17 cellular contexts compared by ENCODE assay signal in the genomic region with DNA sequence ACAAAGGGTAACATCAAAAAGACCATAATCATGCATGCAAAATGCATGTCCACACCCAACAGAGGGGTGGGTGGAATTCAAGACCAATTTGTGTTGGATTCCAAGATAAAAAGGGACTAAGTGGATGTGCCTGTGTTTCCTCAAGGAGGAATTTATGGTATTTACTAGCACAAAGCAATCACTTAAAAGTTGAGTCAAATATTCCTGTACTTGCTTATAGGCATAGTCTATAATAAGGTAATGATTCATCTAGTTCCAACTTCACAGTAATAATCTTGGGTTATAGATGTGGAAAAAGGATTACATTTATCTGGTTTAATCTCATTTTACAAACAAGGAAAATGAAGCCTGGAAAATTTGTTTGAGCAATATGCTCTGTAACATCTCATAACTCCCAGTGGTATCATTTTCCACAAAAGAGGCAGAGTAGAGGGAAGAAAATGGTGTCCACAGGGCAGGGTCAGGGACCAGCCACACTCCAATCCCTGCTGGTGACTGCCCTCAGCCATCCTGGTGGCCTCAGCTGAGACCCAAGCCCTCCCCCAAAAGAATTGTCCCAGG.
DNase-seq lines count a peak whose midpoint lies in the region; ATAC-seq, FAIRE-seq and TF ChIP-seq lines count a peak whose summit lies in the region.
"Had no signal": no experiment of that assay in that cellular context is flagged by ENCODE, and none has a peak within 500 bp of the region (broad histone marks: within the 10 kb centered on the region; RNA-seq: fewer than 3 reads in every experiment).

No MANE protein-coding gene starts in this region.

- H3K9me3 Mint-ChIP-seq in HFFc6, result no peaks in the 10 kb centered on the region
- H3K9me3 Mint-ChIP-seq: activated naive CD4-positive, alpha-beta T cell treated with anti-CD3 and anti-CD28 coated beads, Interleukin-2, amount 50 U/mL, for 24 hours; naive thymus-derived CD4-positive, alpha-beta T cell had no signal

- no peak overlapping the region for H3K27ac ChIP-seq in vagina
- H3K27ac ChIP-seq: right lobe of liver had no signal

- peak overlapping the region; percentile 94 for H3K27ac Mint-ChIP-seq in HFFc6
- H3K27ac Mint-ChIP-seq: naive thymus-derived CD4-positive, alpha-beta T cell had no signal

- peak; percentile 81 for DNase-seq in HFFc6
- peak; percentile 78 for DNase-seq in adipocyte (ENCODE audit: low read depth)
- DNase-seq in iris pigment epithelial cell (ENCODE audit: low read depth), result peak; percentile 47
- DNase-seq in left lobe of liver (ENCODE audit: low spot score), result no peak
- DNase-seq in vagina (ENCODE audit: extremely low spot score in 2 of 2), result no peak
- DNase-seq in NCI-H2029 treated with DMSO at 0.1 percent for 48 hours (lab: John Stamatoyannopoulos, UW), result no peak
- DNase-seq in NK-92 (lab: John Stamatoyannopoulos, UW; ENCODE audit: unreplicated experiment), result no peak
- DNase-seq: DMS53; H9; KG1; naive thymus-derived CD4-positive, alpha-beta T cell; NCI-H187 treated with DMSO at 0.1 percent for 48 hours; right lobe of liver had no signal

- H3K4me3 Mint-ChIP-seq in HFFc6, result peak overlapping the region; percentile 69
- H3K4me3 Mint-ChIP-seq: activated naive CD4-positive, alpha-beta T cell treated with anti-CD3 and anti-CD28 coated beads, Interleukin-2, amount 50 U/mL, for 24 hours; H9; naive thymus-derived CD4-positive, alpha-beta T cell had no signal

- no peak overlapping the region for H3K4me3 ChIP-seq in adipocyte (ENCODE audit: low read length)
- no peak overlapping the region for H3K4me3 ChIP-seq in vagina
- H3K4me3 ChIP-seq: right lobe of liver had no signal

- H3K9me3 ChIP-seq in adipocyte (ENCODE audit: control insufficient read depth, low read length) (no peaks in the 10 kb centered on the region), vagina (no peaks in the 10 kb centered on the region)
- H3K9me3 ChIP-seq: right lobe of liver had no signal

- H3K36me3 ChIP-seq in adipocyte (ENCODE audit: control insufficient read depth, insufficient read depth, low read length, severe bottlenecking) (no peaks in the 10 kb centered on the region), vagina (no peaks in the 10 kb centered on the region)
- H3K36me3 ChIP-seq: right lobe of liver had no signal

- TF ChIP-seq POLR2A in vagina (IDR thresholded peaks at IDR 0.05), result no peak

- peaks cover 32% of the 10 kb centered on the region for H3K36me3 Mint-ChIP-seq in HFFc6 (ENCODE audit: low read depth)

- H3K27me3 ChIP-seq in adipocyte (replicated peaks; ENCODE audit: control insufficient read depth, insufficient read depth, low read length), result no peaks in the 10 kb centered on the region
- H3K27me3 ChIP-seq in vagina, result no peaks in the 10 kb centered on the region
- H3K27me3 ChIP-seq: right lobe of liver had no signal

- H3K27me3 Mint-ChIP-seq in HFFc6 (ENCODE audit: insufficient read depth), result peaks cover 3% of the 10 kb centered on the region
- H3K27me3 Mint-ChIP-seq: activated naive CD4-positive, alpha-beta T cell treated with anti-CD3 and anti-CD28 coated beads, Interleukin-2, amount 50 U/mL, for 24 hours had no signal

- H3K4me1 ChIP-seq in adipocyte (ENCODE audit: control insufficient read depth, insufficient read depth, low read length) (peaks cover 40% of the 10 kb centered on the region), vagina (peaks cover 44% of the 10 kb centered on the region)
- H3K4me1 ChIP-seq: right lobe of liver had no signal

- FAIRE-seq in A204.1 (lab: Jason Lieb, UNC), result peak; percentile 100
- FAIRE-seq: GM12892, GM19239 had no signal

- intact Hi-C loops in vagina (cut with DNase I), result no loop called here

- H3K9ac ChIP-seq in adipocyte (ENCODE audit: low read length), result no peak overlapping the region

- ATAC-seq in left lobe of liver, result no peak
- ATAC-seq: naive thymus-derived CD4-positive, alpha-beta T cell; right lobe of liver had no signal

- TF ChIP-seq CTCF in HFFc6 (IDR thresholded peaks at IDR 0.05) (no peak), vagina (IDR thresholded peaks at IDR 0.05) (no peak)

- H3K4me1 Mint-ChIP-seq in HFFc6 (ENCODE audit: low read depth), result peaks cover 95% of the 10 kb centered on the region

Comparison
In these comparisons a context has a peak if more than half of its experiments do, and no peak if none do; other contexts are left out.
1. DNase-seq: peak in HFFc6 (single experiment), adipocyte (single experiment) and iris pigment epithelial cell (single experiment); none in left lobe of liver (single experiment), vagina (0 of 2), NCI-H2029 treated with DMSO at 0.1 percent for 48 hours (single experiment) and NK-92 (single experiment).